In genomic region chr11:47316501-47316900, GRCh38 we compare ENCODE assay signal across 15 cellular contexts. TPM values are rescaled to one million over a fixed set of nuclear protein-coding genes. Genes with fewer than 3 reads are reported as not detected.
"Had no signal": no experiment of that assay in that cellular context is flagged by ENCODE, and none has a peak within 500 bp of the region (broad histone marks: within the 10 kb centered on the region; RNA-seq: fewer than 3 reads in every experiment).

No MANE protein-coding gene starts in this region.

RNA-seq across cellular contexts. Expression of gene MYBPC3, which starts 36.0 kb away (rescaled TPM):
- total RNA-seq: activated CD4-positive, alpha-beta memory T cell treated with anti-CD3 and anti-CD28 coated beads for 36 hours; activated CD4-positive, alpha-beta T cell treated with anti-CD3 and anti-CD28 coated beads for 36 hours; activated CD4-positive, alpha-beta T cell treated with anti-CD3 and anti-CD28 coated beads, Interleukin-2, amount 10 ng/mL, durations not matched to agents 24 days and 14 days; activated CD8-positive, alpha-beta memory T cell treated with anti-CD3 and anti-CD28 coated beads for 36 hours; activated CD8-positive, alpha-beta memory T cell treated with anti-CD3 and anti-CD28 coated beads, Interleukin-2, amount 10 ng/mL, durations not matched to agents 7 days and 5 days; activated CD8-positive, alpha-beta T cell treated with anti-CD3 and anti-CD28 coated beads, Interleukin-2, amount 10 ng/mL, durations not matched to agents 7 days and 5 days; activated naive CD4-positive, alpha-beta T cell treated with anti-CD3 and anti-CD28 coated beads for 36 hours; activated naive CD8-positive, alpha-beta T cell treated with anti-CD3 and anti-CD28 coated beads for 36 hours; activated T-cell treated with anti-CD3 and anti-CD28 coated beads, Interleukin-2, amount 50 U/mL, for 72 hours; body of pancreas; dermis microvascular lymphatic vessel endothelial cell; endothelial cell of umbilical vein; fibroblast of lung; fibroblast of villous mesenchyme; glomerular endothelial cell had no signal
